ENCODE assay signal across 2 cellular contexts in the genomic region with DNA sequence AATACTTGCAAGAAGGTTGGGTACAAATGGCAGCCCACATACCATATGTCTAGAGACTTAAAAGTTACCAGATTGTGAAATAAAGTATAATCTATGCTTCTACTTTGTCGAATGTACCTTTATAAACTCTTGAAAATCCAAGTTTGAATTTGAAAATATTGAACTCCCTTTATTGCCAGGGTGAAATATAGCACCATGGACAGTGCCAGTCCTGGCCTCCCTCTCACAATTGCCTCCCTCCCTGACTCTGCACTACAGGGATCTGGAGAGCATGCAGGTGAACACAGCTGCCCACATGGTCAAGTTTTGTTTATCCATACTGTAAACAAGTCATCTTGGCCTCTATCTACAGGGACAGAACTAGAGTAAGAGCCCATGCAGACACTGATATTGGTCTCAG.
TF ChIP-seq lines count a peak whose summit lies in the region.

No MANE protein-coding gene starts in this region.

TF ChIP-seq in SK-N-SH, 30 proteins besides CTCF, POLR2A, EP300 and RAD21 (continued from another document):
- TF ChIP-seq, protein P1, sequence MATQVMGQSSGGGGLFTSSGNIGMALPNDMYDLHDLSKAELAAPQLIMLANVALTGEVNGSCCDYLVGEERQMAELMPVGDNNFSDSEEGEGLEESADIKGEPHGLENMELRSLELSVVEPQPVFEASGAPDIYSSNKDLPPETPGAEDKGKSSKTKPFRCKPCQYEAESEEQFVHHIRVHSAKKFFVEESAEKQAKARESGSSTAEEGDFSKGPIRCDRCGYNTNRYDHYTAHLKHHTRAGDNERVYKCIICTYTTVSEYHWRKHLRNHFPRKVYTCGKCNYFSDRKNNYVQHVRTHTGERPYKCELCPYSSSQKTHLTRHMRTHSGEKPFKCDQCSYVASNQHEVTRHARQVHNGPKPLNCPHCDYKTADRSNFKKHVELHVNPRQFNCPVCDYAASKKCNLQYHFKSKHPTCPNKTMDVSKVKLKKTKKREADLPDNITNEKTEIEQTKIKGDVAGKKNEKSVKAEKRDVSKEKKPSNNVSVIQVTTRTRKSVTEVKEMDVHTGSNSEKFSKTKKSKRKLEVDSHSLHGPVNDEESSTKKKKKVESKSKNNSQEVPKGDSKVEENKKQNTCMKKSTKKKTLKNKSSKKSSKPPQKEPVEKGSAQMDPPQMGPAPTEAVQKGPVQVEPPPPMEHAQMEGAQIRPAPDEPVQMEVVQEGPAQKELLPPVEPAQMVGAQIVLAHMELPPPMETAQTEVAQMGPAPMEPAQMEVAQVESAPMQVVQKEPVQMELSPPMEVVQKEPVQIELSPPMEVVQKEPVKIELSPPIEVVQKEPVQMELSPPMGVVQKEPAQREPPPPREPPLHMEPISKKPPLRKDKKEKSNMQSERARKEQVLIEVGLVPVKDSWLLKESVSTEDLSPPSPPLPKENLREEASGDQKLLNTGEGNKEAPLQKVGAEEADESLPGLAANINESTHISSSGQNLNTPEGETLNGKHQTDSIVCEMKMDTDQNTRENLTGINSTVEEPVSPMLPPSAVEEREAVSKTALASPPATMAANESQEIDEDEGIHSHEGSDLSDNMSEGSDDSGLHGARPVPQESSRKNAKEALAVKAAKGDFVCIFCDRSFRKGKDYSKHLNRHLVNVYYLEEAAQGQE (IDR thresholded peaks at IDR 0.05; ENCODE audit: low read depth, low read length), result peak; percentile 91
- TF ChIP-seq, protein P2, sequence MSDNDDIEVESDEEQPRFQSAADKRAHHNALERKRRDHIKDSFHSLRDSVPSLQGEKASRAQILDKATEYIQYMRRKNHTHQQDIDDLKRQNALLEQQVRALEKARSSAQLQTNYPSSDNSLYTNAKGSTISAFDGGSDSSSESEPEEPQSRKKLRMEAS (IDR thresholded peaks at IDR 0.05; ENCODE audit: low read depth), result no peak
- TF ChIP-seq, protein P3, sequence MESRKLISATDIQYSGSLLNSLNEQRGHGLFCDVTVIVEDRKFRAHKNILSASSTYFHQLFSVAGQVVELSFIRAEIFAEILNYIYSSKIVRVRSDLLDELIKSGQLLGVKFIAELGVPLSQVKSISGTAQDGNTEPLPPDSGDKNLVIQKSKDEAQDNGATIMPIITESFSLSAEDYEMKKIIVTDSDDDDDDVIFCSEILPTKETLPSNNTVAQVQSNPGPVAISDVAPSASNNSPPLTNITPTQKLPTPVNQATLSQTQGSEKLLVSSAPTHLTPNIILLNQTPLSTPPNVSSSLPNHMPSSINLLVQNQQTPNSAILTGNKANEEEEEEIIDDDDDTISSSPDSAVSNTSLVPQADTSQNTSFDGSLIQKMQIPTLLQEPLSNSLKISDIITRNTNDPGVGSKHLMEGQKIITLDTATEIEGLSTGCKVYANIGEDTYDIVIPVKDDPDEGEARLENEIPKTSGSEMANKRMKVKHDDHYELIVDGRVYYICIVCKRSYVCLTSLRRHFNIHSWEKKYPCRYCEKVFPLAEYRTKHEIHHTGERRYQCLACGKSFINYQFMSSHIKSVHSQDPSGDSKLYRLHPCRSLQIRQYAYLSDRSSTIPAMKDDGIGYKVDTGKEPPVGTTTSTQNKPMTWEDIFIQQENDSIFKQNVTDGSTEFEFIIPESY (IDR thresholded peaks at IDR 0.05; ENCODE audit: borderline replicate concordance, low read depth), result no peak
- TF ChIP-seq MXI1 (IDR thresholded peaks at IDR 0.05; ENCODE audit: low read depth, low read length), result no peak
TF ChIP-seq in SK-N-SH: peak in this region for 1.

TF ChIP-seq in SK-N-SH treated with all-trans-retinoic acid at 6 μM for 48 hours, 23 proteins besides CTCF, POLR2A, EP300 and RAD21 (continued from another document):
- TF ChIP-seq ISL1 (CRISPR knock-in tag; IDR thresholded peaks at IDR 0.05), result no peak
- TF ChIP-seq BACH2 (CRISPR knock-in tag; IDR thresholded peaks at IDR 0.05; ENCODE audit: borderline replicate concordance), result no peak
- TF ChIP-seq ZFP30 (CRISPR knock-in tag; IDR thresholded peaks at IDR 0.05), result no peak
- TF ChIP-seq PPARA (CRISPR knock-in tag; IDR thresholded peaks at IDR 0.05; ENCODE audit: borderline replicate concordance), result no peak
- no peak for TF ChIP-seq SNAI2 (CRISPR knock-in tag; IDR thresholded peaks at IDR 0.05)
- TF ChIP-seq OSR1 (CRISPR knock-in tag; IDR thresholded peaks at IDR 0.05), result no peak
- TF ChIP-seq ARNTL (CRISPR knock-in tag; IDR thresholded peaks at IDR 0.05; ENCODE audit: borderline replicate concordance, low read depth), result no peak
